ENCODE assay signal across 13 cellular contexts in genomic region chr2:171515672-171516298, GRCh38. TPM values are rescaled to one million over a fixed set of nuclear protein-coding genes. Genes with fewer than 3 reads are reported as not detected.
DNase-seq lines count a peak whose midpoint lies in the region; ATAC-seq and TF ChIP-seq lines count a peak whose summit lies in the region.
"Had no signal": no experiment of that assay in that cellular context is flagged by ENCODE, and none has a peak within 500 bp of the region (broad histone marks: within the 10 kb centered on the region; RNA-seq: fewer than 3 reads in every experiment).

No MANE protein-coding gene starts in this region.

- no peak for TF ChIP-seq CTCF in suprapubic skin (IDR thresholded peaks at IDR 0.05)

- H3K4me3 ChIP-seq in suprapubic skin = no peak overlapping the region
- H3K4me3 ChIP-seq: ovary had no signal

- H3K36me3 ChIP-seq in suprapubic skin = no peaks in the 10 kb centered on the region
- H3K36me3 ChIP-seq: ovary had no signal

- DNase-seq in HT1080 (ENCODE audit: low read depth) (peak; percentile 78), amniotic stem cell (lab: John Stamatoyannopoulos, UW) (peak; percentile 36), fibroblast of the conjunctiva (ENCODE audit: low read depth) (peak; percentile 44), suprapubic skin (ENCODE audit: low spot score in 2 of 2) (peak in 1 of 2 donors; percentile 75), NCI-H2227 (lab: John Stamatoyannopoulos, UW; ENCODE audit: unreplicated experiment) (no peak), DMS 273 (lab: John Stamatoyannopoulos, UW; ENCODE audit: unreplicated experiment) (no peak)
- DNase-seq: activated CD4-positive, CD25-positive, alpha-beta regulatory T cell treated with anti-CD3 and anti-CD28 coated beads, Interleukin-2, amount 50 U/mL, for 72 hours; activated T-cell treated with anti-CD3 and anti-CD28 coated beads, Interleukin-2, amount 50 U/mL, for 4 hours; NCI-H2081; ovary; SW 1271 had no signal

- 68% methylated on average over 6 of the region's 6 CpGs for WGBS in suprapubic skin

- ATAC-seq in GM18498 (IDR thresholded peaks at IDR 0.05; ENCODE audit: unreplicated experiment) (no peak), GM19467 (IDR thresholded peaks at IDR 0.05; ENCODE audit: unreplicated experiment) (no peak)
- ATAC-seq: activated T-cell treated with anti-CD3 and anti-CD28 coated beads, Interleukin-2, amount 50 U/mL, for 4 hours had no signal

- no peak for TF ChIP-seq POLR2A in suprapubic skin (IDR thresholded peaks at IDR 0.05)

- H3K4me1 ChIP-seq in suprapubic skin = peaks cover 7% of the 10 kb centered on the region

- peak overlapping the region; percentile 20 for H3K27ac ChIP-seq in suprapubic skin
- H3K27ac ChIP-seq: ovary had no signal

- H3K27me3 ChIP-seq in suprapubic skin = no peaks in the 10 kb centered on the region
- H3K27me3 ChIP-seq: ovary had no signal

- no peaks in the 10 kb centered on the region for H3K9me3 ChIP-seq in suprapubic skin
- H3K9me3 ChIP-seq: ovary had no signal

- no peak for TF ChIP-seq EP300 in suprapubic skin (IDR thresholded peaks at IDR 0.05)

RNA-seq across cellular contexts. Expression of gene CYBRD1, which starts 6.5 kb away (rescaled TPM):
- 28.2 and 28.4 TPM in 2 replicates for total RNA-seq in HT1080 (2014; rRNA removed; shearing (Covaris generic))
- polyA plus RNA-seq in HT1080 (2015; cell fraction: cytosol; rRNA removed) = 12.5 and 15.9 TPM in 2 replicates
- 9.3 and 9.6 TPM in 2 replicates for polyA plus RNA-seq in HT1080 (2015; cell fraction: nucleus; rRNA removed)
- 100 to 1,000 TPM in 3 of 4 donors, 10 to 100 TPM in 1; 99.4 to 218 (median 157) TPM for total RNA-seq in suprapubic skin

Comparison
In these comparisons a context has a peak if more than half of its experiments do, and no peak if none do; other contexts are left out.
1. DNase-seq: peak in HT1080 (single experiment), amniotic stem cell (single experiment) and fibroblast of the conjunctiva (single experiment); none in NCI-H2227 (single experiment) and DMS 273 (single experiment).